Comparison of ENCODE assay signal across 8 cellular contexts in genomic region chr17:35447494-35447893, GRCh38. TPM values are rescaled to one million over a fixed set of nuclear protein-coding genes. Genes with fewer than 3 reads are reported as not detected.
DNase-seq lines count a peak whose midpoint lies in the region; ATAC-seq lines count a peak whose summit lies in the region.

No MANE protein-coding gene starts in this region.

- no peaks in the 10 kb centered on the region for H3K4me1 Mint-ChIP-seq in T-helper 17 cell
- peaks cover 17% of the 10 kb centered on the region for H3K4me1 Mint-ChIP-seq in stimulated activated effector memory CD8-positive, alpha-beta T cell treated with anti-CD3 and anti-CD28 coated beads, Interleukin-12 subunit alpha, Interleukin-12 subunit beta, amount 100 ng/mL, for 72 hours

- peaks cover 33% of the 10 kb centered on the region for H3K27me3 ChIP-seq in iPS-18a (ENCODE audit: control insufficient read depth, insufficient read depth, low read length)

- H3K9me3 ChIP-seq in T-helper 17 cell (ENCODE audit: control insufficient read depth, low read length, poor library complexity, severe bottlenecking): no peaks in the 10 kb centered on the region
- no peaks in the 10 kb centered on the region for H3K9me3 ChIP-seq in iPS-18a (ENCODE audit: control insufficient read depth, low read depth, low read length)

- no peak for ATAC-seq in T-helper 17 cell
- ATAC-seq in stimulated activated effector memory CD8-positive, alpha-beta T cell treated with anti-CD3 and anti-CD28 coated beads, Interleukin-12 subunit alpha, Interleukin-12 subunit beta, amount 100 ng/mL, for 72 hours: no peak
- ATAC-seq in HG03095 (IDR thresholded peaks at IDR 0.05; ENCODE audit: unreplicated experiment): no peak

- H3K27ac Mint-ChIP-seq in T-helper 17 cell: peak overlapping the region; percentile 74
- H3K27ac Mint-ChIP-seq in stimulated activated effector memory CD8-positive, alpha-beta T cell treated with anti-CD3 and anti-CD28 coated beads, Interleukin-12 subunit alpha, Interleukin-12 subunit beta, amount 100 ng/mL, for 72 hours: peak overlapping the region; percentile 81

- peaks cover 24% of the 10 kb centered on the region for H3K4me1 ChIP-seq in iPS-18a (ENCODE audit: control insufficient read depth, low read depth, low read length)

- H3K9me3 Mint-ChIP-seq in stimulated activated effector memory CD8-positive, alpha-beta T cell treated with anti-CD3 and anti-CD28 coated beads, Interleukin-12 subunit alpha, Interleukin-12 subunit beta, amount 100 ng/mL, for 72 hours: no peaks in the 10 kb centered on the region

- DNase-seq in NCI-H748 (lab: John Stamatoyannopoulos, UW; ENCODE audit: unreplicated experiment): peak; percentile 28
- DNase-seq in NCI-H748 treated with DMSO at 0.1 percent for 48 hours (lab: John Stamatoyannopoulos, UW): no peak
- DNase-seq in T-helper 17 cell: no peak
- no peak for DNase-seq in stimulated activated effector memory CD8-positive, alpha-beta T cell treated with anti-CD3 and anti-CD28 coated beads, Interleukin-12 subunit alpha, Interleukin-12 subunit beta, amount 100 ng/mL, for 72 hours (ENCODE audit: low spot score in 2 of 2)
- DNase-seq in DMS 273 treated with DMSO at 0.1 percent for 48 hours (lab: John Stamatoyannopoulos, UW): no peak
- no peak for DNase-seq in stimulated activated CD4-positive, alpha-beta T cell treated with anti-CD3 and anti-CD28 coated beads, Interleukin-12 subunit alpha, Interleukin-12 subunit beta, amount 100 ng/mL, for 4 hours

- no peaks in the 10 kb centered on the region for H3K27me3 Mint-ChIP-seq in T-helper 17 cell

- H3K36me3 Mint-ChIP-seq in T-helper 17 cell (ENCODE audit: low read depth): peaks cover 4% of the 10 kb centered on the region
- peaks cover 24% of the 10 kb centered on the region for H3K36me3 Mint-ChIP-seq in stimulated activated effector memory CD8-positive, alpha-beta T cell treated with anti-CD3 and anti-CD28 coated beads, Interleukin-12 subunit alpha, Interleukin-12 subunit beta, amount 100 ng/mL, for 72 hours

- H3K27ac ChIP-seq in iPS-18a (ENCODE audit: low read length): no peak overlapping the region

- peaks cover 4% of the 10 kb centered on the region for H3K36me3 ChIP-seq in iPS-18a (ENCODE audit: control insufficient read depth, low read depth, low read length)

- peak overlapping the region; percentile 75 for H3K9ac ChIP-seq in iPS-18a (ENCODE audit: low read length)

- peak overlapping the region; percentile 85 for H3K4me3 Mint-ChIP-seq in T-helper 17 cell
- peak overlapping the region; percentile 69 for H3K4me3 Mint-ChIP-seq in stimulated activated effector memory CD8-positive, alpha-beta T cell treated with anti-CD3 and anti-CD28 coated beads, Interleukin-12 subunit alpha, Interleukin-12 subunit beta, amount 100 ng/mL, for 72 hours

- H3K4me3 ChIP-seq in iPS-18a (ENCODE audit: low read length): peak overlapping the region; percentile 64

RNA-seq across cellular contexts. Expression of gene SLFN13, which starts 1.1 kb away (rescaled TPM):
- total RNA-seq in T-helper 17 cell: 10 to 100 TPM; 28.1 to 36.5 TPM

RNA-seq across cellular contexts. Expression of gene SLFN12, which starts 15.2 kb away (rescaled TPM):
- 1 to 10 TPM; 5.3 to 5.4 TPM for total RNA-seq in T-helper 17 cell
